In the genomic region with DNA sequence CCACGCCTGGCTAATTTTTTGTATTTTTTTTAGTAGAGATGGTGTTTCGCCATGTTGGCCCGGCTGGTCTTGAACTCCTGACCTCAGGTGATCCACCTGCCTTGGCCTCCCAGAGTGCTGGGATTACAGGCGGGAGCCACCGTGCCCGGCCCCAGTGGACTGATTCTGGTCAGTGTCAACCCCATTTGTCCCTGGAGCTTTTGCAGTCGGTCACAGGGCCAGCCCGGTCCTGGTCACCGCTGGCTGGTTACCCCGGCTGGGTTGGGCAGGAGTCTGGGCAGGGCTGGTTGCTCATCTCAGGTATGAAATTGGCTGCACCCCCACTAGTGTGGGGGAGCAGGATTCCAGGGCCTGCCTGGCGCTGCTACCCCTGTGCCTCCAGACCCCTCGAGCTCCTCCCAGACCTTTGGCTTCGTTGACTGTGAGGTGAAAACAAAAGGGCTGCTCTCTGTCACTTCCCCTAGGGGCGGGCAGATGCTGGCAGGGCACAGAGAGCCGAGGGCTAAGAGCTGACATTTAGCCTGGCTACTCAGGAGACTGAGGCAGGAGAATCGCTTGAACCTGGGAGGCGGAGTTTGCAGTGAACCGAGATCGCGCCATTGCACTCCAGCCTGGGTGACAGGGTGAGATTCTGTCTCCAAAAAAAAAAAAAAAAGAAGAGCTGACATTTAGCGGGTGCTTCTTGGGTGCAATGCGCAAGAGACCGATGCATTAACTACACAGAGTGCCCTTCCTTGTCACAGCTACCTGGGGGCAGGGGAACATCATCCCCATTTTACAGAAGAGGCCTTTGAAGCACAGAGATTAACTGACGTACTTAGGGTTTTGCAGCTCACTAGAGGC, we compare ENCODE assay signal across 10 cellular contexts. TPM values are rescaled to one million over a fixed set of nuclear protein-coding genes. Genes with fewer than 3 reads are reported as not detected.
A peak's percentile ranks its signal among the peaks of the same experiment; 100 is the strongest.
DNase-seq lines count a peak whose midpoint lies in the region; ATAC-seq, FAIRE-seq and TF ChIP-seq lines count a peak whose summit lies in the region.
"Had no signal": no experiment of that assay in that cellular context is flagged by ENCODE, and none has a peak within 500 bp of the region (broad histone marks: within the 10 kb centered on the region; RNA-seq: fewer than 3 reads in every experiment).

No MANE protein-coding gene starts in this region.

- H3K27ac ChIP-seq in GM23248 (peak overlapping the region; percentile 38), H1 (ENCODE audit: low read depth, low read length) (no peak overlapping the region), smooth muscle cell (ENCODE audit: low read depth) (peak overlapping the region; percentile 98)

- no peaks in the 10 kb centered on the region for H3K23me2 ChIP-seq in H1 (ENCODE audit: low read depth, low read length)

- H3K4me3 Mint-ChIP-seq in type B pancreatic cell: no peak overlapping the region
- H3K4me3 Mint-ChIP-seq: nephron progenitor cell had no signal

- H3K9me3 ChIP-seq in GM23248 (ENCODE audit: low read depth): no peaks in the 10 kb centered on the region
- no peaks in the 10 kb centered on the region for H3K9me3 ChIP-seq in H1 (ENCODE audit: insufficient read depth in 2 of 2, low read depth in 1 of 2, low read length in 1 of 2)
- H3K9me3 ChIP-seq in smooth muscle cell (replicated peaks; ENCODE audit: low read depth): no peaks in the 10 kb centered on the region
- H3K9me3 ChIP-seq: HAP-1 had no signal

- H3K4ac ChIP-seq in H1 (replicated peaks; ENCODE audit: insufficient read length, low read depth, low read length): no peak overlapping the region

- H4K5ac ChIP-seq in H1 (ENCODE audit: insufficient read length, low read depth, low read length): no peak overlapping the region

- H2BK120ac ChIP-seq in H1 (replicated peaks; ENCODE audit: low read depth, low read length): no peak overlapping the region

- no peak overlapping the region for H3K56ac ChIP-seq in H1 (replicated peaks; ENCODE audit: insufficient read length, low read depth, low read length)

- peak overlapping the region; percentile 40 for H3K4me2 ChIP-seq in GM23248 (ENCODE audit: unreplicated experiment)
- H3K4me2 ChIP-seq in H1 (ENCODE audit: insufficient read depth in 1 of 2, low read depth in 2 of 2, low read length in 2 of 2): no peak overlapping the region
- peak overlapping the region; percentile 23 for H3K4me2 ChIP-seq in smooth muscle cell

- no peak for TF ChIP-seq RAD21 in H1 (IDR thresholded peaks at IDR 0.05 in 1 of 2, conservative IDR thresholded peaks at IDR 0.05 in 1 of 2; ENCODE audit: low read depth in 2 of 2, low read length in 2 of 2)

- H3K9ac ChIP-seq in GM23248: peak overlapping the region; percentile 41; the same call in 1 of the 2 replicates
- no peak overlapping the region for H3K9ac ChIP-seq in H1 (replicated peaks in 1 of 4; ENCODE audit: extremely low read depth in 1 of 4, low read depth in 3 of 4, low read length in 3 of 4)
- no peak overlapping the region for H3K9ac ChIP-seq in smooth muscle cell (ENCODE audit: low read depth)

- no peak overlapping the region for H3K27ac Mint-ChIP-seq in type B pancreatic cell
- H3K27ac Mint-ChIP-seq: nephron progenitor cell had no signal

- no peaks in the 10 kb centered on the region for H3K36me3 Mint-ChIP-seq in type B pancreatic cell

- H3K18ac ChIP-seq in H1 (ENCODE audit: extremely low read depth, low read length): no peak overlapping the region

- CTCF ChIA-PET in H1 (lab: Charles Lee; ENCODE audit: partially characterized antibody): interaction anchor here (0.7 to 5.0 kb wide), 16 partner anchors 9 to 98 kb away, joined by 3 to 29 read pairs (median 4); no protein-coding TSS in a partner anchor

- H3K23ac ChIP-seq in H1 (ENCODE audit: insufficient read length): no peak overlapping the region

- FAIRE-seq in H1 (lab: Jason Lieb, UNC): no peak

- H2BK20ac ChIP-seq in H1 (ENCODE audit: low read length): no peak overlapping the region

- no peak overlapping the region for H2BK12ac ChIP-seq in H1 (ENCODE audit: low read depth, low read length)

- ATAC-seq in GM18858 (IDR thresholded peaks at IDR 0.05; ENCODE audit: unreplicated experiment) (no peak), GM18861 (IDR thresholded peaks at IDR 0.05; ENCODE audit: unreplicated experiment) (no peak)

- TF ChIP-seq CTCF in H1 (IDR thresholded peaks at IDR 0.05; ENCODE audit: control extremely low read depth in 1 of 3, insufficient read depth in 1 of 3, low read depth in 1 of 3, low read length in 3 of 3): no peak
- TF ChIP-seq CTCF in smooth muscle cell (IDR thresholded peaks at IDR 0.05; ENCODE audit: borderline replicate concordance, insufficient read depth, poor library complexity, severe bottlenecking): no peak
- TF ChIP-seq CTCF in type B pancreatic cell (conservative IDR thresholded peaks at IDR 0.05): no peak

- no peaks in the 10 kb centered on the region for H3K79me1 ChIP-seq in H1 (ENCODE audit: low read depth, low read length)

- H2BK5ac ChIP-seq in H1 (ENCODE audit: low read depth, low read length): no peak overlapping the region

- H3K14ac ChIP-seq in H1 (ENCODE audit: insufficient read length): no peak overlapping the region

- H3K79me2 ChIP-seq in GM23248 (ENCODE audit: insufficient read depth): no peaks in the 10 kb centered on the region
- H3K79me2 ChIP-seq in H1 (ENCODE audit: control insufficient read depth in 1 of 2, insufficient read depth in 2 of 2, low read length in 2 of 2): no peaks in the 10 kb centered on the region
- peaks cover 4% of the 10 kb centered on the region for H3K79me2 ChIP-seq in smooth muscle cell (ENCODE audit: low read depth)

- POLR2A ChIA-PET in H1 (lab: Charles Lee; ENCODE audit: partially characterized antibody): interaction anchor here (0.9 to 2.4 kb wide), 2 partner anchors 10 kb away, joined by 4 to 10 read pairs; a partner anchor contains a TSS

- H3K36me3 ChIP-seq in GM23248 (ENCODE audit: low read depth) (no peaks in the 10 kb centered on the region), H1 (ENCODE audit: control insufficient read depth in 2 of 4, insufficient read depth in 4 of 4, low read length in 3 of 4) (no peaks in the 10 kb centered on the region), smooth muscle cell (ENCODE audit: low read depth) (no peaks in the 10 kb centered on the region)
- H3K36me3 ChIP-seq: HAP-1 had no signal

- no peak overlapping the region for H2AK5ac ChIP-seq in H1 (ENCODE audit: low read depth, low read length)

- H3K27me3 Mint-ChIP-seq in type B pancreatic cell: peaks cover 8% of the 10 kb centered on the region

- no peak overlapping the region for H2BK15ac ChIP-seq in H1 (ENCODE audit: low read length)

- H2AFZ ChIP-seq in GM23248 (no peak overlapping the region), H1 (ENCODE audit: low read length) (no peak overlapping the region), smooth muscle cell (ENCODE audit: low read depth) (no peak overlapping the region)

- TF ChIP-seq EP300 in H1 (IDR thresholded peaks at IDR 0.05; ENCODE audit: borderline replicate concordance in 1 of 2, low read depth in 2 of 2, low read length in 2 of 2): no peak

- TF ChIP-seq POLR2A in H1 (IDR thresholded peaks at IDR 0.05; ENCODE audit: control extremely low read depth in 1 of 2, low read depth in 2 of 2, low read length in 2 of 2): no peak

- 90% methylated on average over 22 to 24 of the region's 24 CpGs for WGBS in GM23248 (ENCODE audit: low coverage in 1 of 2, low lambda C conversion rate in 2 of 2, missing lambda C conversion rate in 2 of 2), 2 experiments
- WGBS in H1 (ENCODE audit: extremely low coverage in 1 of 2, insufficient coverage in 1 of 2, insufficient read length in 1 of 2, insufficient replicate concordance in 2 of 2, low coverage in 1 of 2, low lambda C conversion rate in 2 of 2, missing lambda C conversion rate in 1 of 2), 2 experiments: 84% methylated on average over 20 of the region's 24 CpGs; no CpG with 5 or more reads in 1 of the 2 experiments
- 84% methylated on average over 24 of the region's 24 CpGs for WGBS in smooth muscle cell (ENCODE audit: low lambda C conversion rate)

- peaks cover 18% of the 10 kb centered on the region for H3K4me1 Mint-ChIP-seq in type B pancreatic cell (ENCODE audit: unreplicated experiment)

- H3K4me1 ChIP-seq in GM23248 (ENCODE audit: insufficient read depth) (peaks cover 13% of the 10 kb centered on the region), H1 (replicated peaks in 1 of 4; ENCODE audit: control insufficient read depth in 3 of 4, insufficient read depth in 4 of 4, low read length in 3 of 4) (peaks cover 0 to 16% (median 2%) of the 10 kb centered on the region in 4 experiments; a peak in 3 of 7 replicates), smooth muscle cell (ENCODE audit: low read depth) (peaks cover 19% of the 10 kb centered on the region)
- H3K4me1 ChIP-seq: HAP-1 had no signal

- DNase-seq in GM23248 (no peak), T follicular helper cell (ENCODE audit: low read depth) (peak; percentile 24), H1 (ENCODE audit: low read depth in 1 of 2, low spot score in 2 of 2) (no peak), smooth muscle cell (lab: John Stamatoyannopoulos, UW; ENCODE audit: unreplicated experiment) (no peak), type B pancreatic cell (ENCODE audit: extremely low spot score, unreplicated experiment) (no peak)
- DNase-seq: NCI-H2081 treated with DMSO at 0.1 percent for 48 hours, nephron progenitor cell had no signal

- H4K8ac ChIP-seq in H1 (ENCODE audit: extremely low read depth, insufficient read depth, low read length): peak overlapping the region; percentile 12; the same call in 1 of the 2 replicates

- H4K20me1 ChIP-seq in GM23248 (ENCODE audit: insufficient read depth) (no peaks in the 10 kb centered on the region), H1 (replicated peaks in 1 of 2; ENCODE audit: control insufficient read depth in 1 of 2, insufficient read depth in 2 of 2, low read length in 2 of 2) (no peaks in the 10 kb centered on the region), smooth muscle cell (ENCODE audit: low read depth) (no peaks in the 10 kb centered on the region)

- H3K4me3 ChIP-seq in GM23248 (peak overlapping the region; percentile 30; the same call in 1 of the 2 replicates), H1 (ENCODE audit: extremely low read depth in 1 of 4, insufficient read depth in 2 of 4, low read depth in 3 of 4, low read length in 4 of 4) (no peak overlapping the region), smooth muscle cell (no peak overlapping the region)
- H3K4me3 ChIP-seq: HAP-1 had no signal

- H4K91ac ChIP-seq in H1 (replicated peaks; ENCODE audit: insufficient read length, low read length): peak overlapping the region; percentile 0

- H3F3A ChIP-seq in GM23248 (ENCODE audit: insufficient read depth) (no peaks in the 10 kb centered on the region), smooth muscle cell (ENCODE audit: low read depth) (peaks cover 22% of the 10 kb centered on the region)

- in situ Hi-C loops in GM23248 (cut with MboI): no loop called here

- H3K27me3 ChIP-seq in GM23248 (replicated peaks; ENCODE audit: insufficient read depth): no peaks in the 10 kb centered on the region
- no peaks in the 10 kb centered on the region for H3K27me3 ChIP-seq in H1 (replicated peaks in 1 of 4; ENCODE audit: control insufficient read depth in 3 of 4, extremely low read depth in 1 of 4, insufficient read depth in 3 of 4, low read length in 3 of 4)
- no peaks in the 10 kb centered on the region for H3K27me3 ChIP-seq in smooth muscle cell (ENCODE audit: low read depth)

- H3K9me3 Mint-ChIP-seq in type B pancreatic cell: no peaks in the 10 kb centered on the region
- H3K9me3 Mint-ChIP-seq: nephron progenitor cell had no signal

- no peaks in the 10 kb centered on the region for H3K9me2 ChIP-seq in GM23248 (ENCODE audit: insufficient read depth)

RNA-seq across cellular contexts. Expression of a gene that starts 10.6 kb away (rescaled TPM):
- 0.25 and 2.9 TPM in 2 replicates for total RNA-seq in GM23248 (2014; rRNA removed; shearing (Covaris generic))
- polyA plus RNA-seq in GM23248 (2016; fragmentation: Nextera tagmentation; extraction: Ambion mirVana) (1.1 and 1.3 TPM in 2 replicates), H1 (2011; rRNA removed) (1.7 and 2.4 TPM in 2 replicates), smooth muscle cell (14.8 and 20.3 TPM in 2 replicates)
- total RNA-seq in H1 (2021; fragmentation: NEBNext Ultra II Directional; extraction: Animal tissue kit (Norgen Biotek cat#: 25700)): 2.8 and 2.9 TPM in 2 replicates
- 1.8 TPM for polyA plus RNA-seq in H1 (2011; cell fraction: cytosol; rRNA removed)
- polyA plus RNA-seq in H1 (2011; cell fraction: nucleus; rRNA removed): 2.5 TPM
- 1.3 to 2.6 TPM (median 2.1 TPM) in 4 replicates for polyA plus RNA-seq in H1 (2012, experiment 1 of 2)
- polyA plus RNA-seq in H1 (2012, experiment 2 of 2): 1.3 TPM
- 2.9 TPM for polyA plus RNA-seq in H1 (2013, experiment 1 of 2)
- polyA plus RNA-seq in H1 (2013, experiment 2 of 2): 3.5 TPM
- 1.1 and 1.5 TPM in 2 replicates for polyA minus RNA-seq in H1 (2011; rRNA and poly(A)+ RNA removed)
- 0.88 TPM for polyA minus RNA-seq in H1 (2011; cell fraction: cytosol; rRNA and poly(A)+ RNA removed)
- polyA minus RNA-seq in H1 (2011; cell fraction: nucleus; rRNA and poly(A)+ RNA removed): 0.90 TPM
- total RNA-seq in smooth muscle cell (6.9 and 9.0 TPM in 2 replicates), type B pancreatic cell (ENCODE audit: low replicate concordance) (2.4 and 3.3 TPM in 2 replicates)

RNA-seq across cellular contexts. Expression of a gene that starts 52.5 kb away (rescaled TPM):
- total RNA-seq in GM23248 (2014; rRNA removed; shearing (Covaris generic)): 16.4 and 18.7 TPM in 2 replicates
- polyA plus RNA-seq in GM23248 (2016; fragmentation: Nextera tagmentation; extraction: Ambion mirVana) (5.6 and 6.8 TPM in 2 replicates), H1 (2011; rRNA removed) (9.7 and 10.9 TPM in 2 replicates), smooth muscle cell (3.5 and 7.5 TPM in 2 replicates)
- 31.2 and 32.7 TPM in 2 replicates for total RNA-seq in H1 (2021; fragmentation: NEBNext Ultra II Directional; extraction: Animal tissue kit (Norgen Biotek cat#: 25700))
- polyA plus RNA-seq in H1 (2011; cell fraction: cytosol; rRNA removed): 14.7 TPM
- 27.4 TPM for polyA plus RNA-seq in H1 (2011; cell fraction: nucleus; rRNA removed)
- polyA plus RNA-seq in H1 (2012, experiment 1 of 2): 13.6 to 16.4 TPM (median 14.6 TPM) in 4 replicates
- 1.1 TPM for polyA plus RNA-seq in H1 (2012, experiment 2 of 2)
- 5.6 TPM for polyA plus RNA-seq in H1 (2013, experiment 1 of 2)
- 6.0 TPM for polyA plus RNA-seq in H1 (2013, experiment 2 of 2)
- 64.9 and 68.5 TPM in 2 replicates for polyA minus RNA-seq in H1 (2011; rRNA and poly(A)+ RNA removed)
- polyA minus RNA-seq in H1 (2011; cell fraction: cytosol; rRNA and poly(A)+ RNA removed): 33.0 TPM
- polyA minus RNA-seq in H1 (2011; cell fraction: nucleus; rRNA and poly(A)+ RNA removed): 80.2 TPM
- total RNA-seq in smooth muscle cell (20.0 and 23.2 TPM in 2 replicates), type B pancreatic cell (ENCODE audit: low replicate concordance) (43.4 and 49.0 TPM in 2 replicates)

Comparison
In these comparisons a context has a peak if more than half of its experiments do, and no peak if none do; other contexts are left out.
1. H3K4me2 ChIP-seq: peak in GM23248 (single experiment) and smooth muscle cell (single experiment); none in H1 (0 of 2).